ENCODE assay signal across 1 cellular context in the genomic region with DNA sequence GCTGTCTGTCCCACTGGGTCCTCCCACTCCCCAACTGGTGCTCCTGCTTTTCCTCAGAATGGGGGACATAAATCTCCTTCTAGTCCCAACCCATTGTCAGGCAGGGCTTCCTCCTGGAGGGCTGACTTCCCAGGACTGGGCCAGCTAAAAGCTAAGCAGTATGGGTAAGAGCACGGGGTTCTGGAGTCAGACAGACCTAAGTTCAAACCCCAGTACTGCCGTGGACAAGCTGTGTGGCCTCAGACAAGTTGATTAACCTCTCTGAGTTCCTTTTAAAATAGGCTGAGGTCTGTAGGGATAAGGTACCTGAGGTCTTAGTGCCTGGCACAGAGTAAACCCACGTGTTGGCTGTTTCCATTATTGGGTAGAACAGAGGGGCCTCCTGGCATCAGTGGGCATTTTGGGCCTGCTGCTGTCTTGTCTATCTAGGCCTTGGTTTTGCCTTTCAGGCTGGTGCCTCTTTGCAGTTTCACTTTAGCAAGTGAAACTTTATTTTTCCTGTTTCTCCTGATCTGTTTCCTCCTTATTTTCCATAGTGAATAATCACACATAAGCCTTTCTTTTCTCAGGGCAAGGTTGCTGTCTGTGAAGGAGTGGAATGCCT.
TF ChIP-seq lines count a peak whose summit lies in the region.

No MANE protein-coding gene starts in this region.

TF ChIP-seq in HepG2, 621 proteins besides CTCF, POLR2A, EP300 and RAD21 (continued from another document):
- TF ChIP-seq, protein P1, sequence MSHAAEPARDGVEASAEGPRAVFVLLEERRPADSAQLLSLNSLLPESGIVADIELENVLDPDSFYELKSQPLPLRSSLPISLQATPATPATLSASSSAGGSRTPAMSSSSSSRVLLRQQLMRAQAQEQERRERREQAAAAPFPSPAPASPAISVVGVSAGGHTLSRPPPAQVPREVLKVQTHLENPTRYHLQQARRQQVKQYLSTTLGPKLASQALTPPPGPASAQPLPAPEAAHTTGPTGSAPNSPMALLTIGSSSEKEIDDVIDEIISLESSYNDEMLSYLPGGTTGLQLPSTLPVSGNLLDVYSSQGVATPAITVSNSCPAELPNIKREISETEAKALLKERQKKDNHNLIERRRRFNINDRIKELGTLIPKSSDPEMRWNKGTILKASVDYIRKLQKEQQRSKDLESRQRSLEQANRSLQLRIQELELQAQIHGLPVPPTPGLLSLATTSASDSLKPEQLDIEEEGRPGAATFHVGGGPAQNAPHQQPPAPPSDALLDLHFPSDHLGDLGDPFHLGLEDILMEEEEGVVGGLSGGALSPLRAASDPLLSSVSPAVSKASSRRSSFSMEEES (CRISPR knock-in tag; IDR thresholded peaks at IDR 0.05), result no peak
- TF ChIP-seq NR2F1 (CRISPR knock-in tag; IDR thresholded peaks at IDR 0.05), result no peak
- TF ChIP-seq ZNF768 (CRISPR knock-in tag; IDR thresholded peaks at IDR 0.05), result peak; percentile 49; the same call in 1 of the 2 replicates
